8 cellular contexts compared by ENCODE assay signal in the genomic region with DNA sequence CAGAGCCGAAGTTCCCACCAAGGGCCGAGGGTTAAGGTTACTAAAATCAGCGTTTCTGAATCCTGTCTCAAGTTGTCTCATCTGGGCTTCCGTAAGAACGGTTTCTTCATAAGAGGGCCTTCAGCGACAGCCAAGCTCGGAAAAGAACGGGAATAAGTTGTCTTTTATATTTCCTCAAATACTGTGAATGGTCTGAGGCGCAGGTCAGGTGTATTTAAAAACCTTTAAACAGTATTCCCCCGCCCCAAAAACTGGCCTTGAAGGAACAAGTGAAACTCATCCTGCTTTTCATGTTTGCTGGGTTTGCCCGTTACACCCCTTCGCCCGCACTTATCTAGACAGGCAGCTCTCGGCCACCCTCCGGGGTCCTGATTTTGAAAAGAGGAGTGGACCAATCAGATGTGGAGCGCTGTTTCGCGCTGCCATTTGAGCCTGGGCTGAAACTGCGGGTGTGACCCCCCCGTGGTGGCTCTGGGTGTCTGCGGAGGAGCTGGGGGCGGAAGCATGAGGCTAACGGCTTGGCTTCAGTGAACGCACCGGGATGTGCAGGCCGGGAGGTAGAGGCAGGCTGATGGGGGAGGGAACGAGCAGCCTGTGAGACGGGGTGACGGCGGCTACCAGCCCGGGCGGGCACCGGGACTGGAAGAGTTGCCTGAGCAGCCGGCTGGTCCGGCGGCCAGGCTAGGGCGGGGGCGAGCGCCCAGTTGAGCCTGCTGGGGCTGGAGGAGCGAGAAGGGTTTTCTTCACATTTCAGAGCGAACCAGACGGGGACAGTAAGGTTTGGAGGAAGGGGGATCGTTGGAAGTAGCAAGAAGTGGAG. TPM values are rescaled to one million over a fixed set of nuclear protein-coding genes. Genes with fewer than 3 reads are reported as not detected.
A peak's percentile ranks its signal among the peaks of the same experiment; 100 is the strongest.
DNase-seq lines count a peak whose midpoint lies in the region; ATAC-seq and TF ChIP-seq lines count a peak whose summit lies in the region.
"Not testable (repeated sequence)": the region's sequence is repeated elsewhere in the genome, so short reads cannot be mapped to it uniquely, and the experiment has no call there.

ARHGAP11A (plus strand) TSS at position 454 of the 820 bp plus-strand sequence. CDS start 708 bp downstream, outside the sequence.

- DNase-seq in AG08395 (ENCODE audit: low spot score): peak; percentile 47
- not testable (repeated sequence) for DNase-seq in RWPE1 (ENCODE audit: low spot score); esophagus squamous epithelium (lab: John Stamatoyannopoulos, UW)
- peak; percentile 71 for DNase-seq in activated T-helper 9 cell treated with anti-CD3 and anti-CD28 coated beads, Interleukin-2, amount 50 U/mL, for 16 hours (ENCODE audit: low read depth)
- peak; percentile 70 to 74 for DNase-seq in stimulated activated CD4-positive, alpha-beta T cell treated with anti-CD3 and anti-CD28 coated beads, Interleukin-2, amount 100 ng/mL, for 48 hours

- ATAC-seq in GM19025 (IDR thresholded peaks at IDR 0.05; ENCODE audit: low read depth, unreplicated experiment) (peak; percentile 77), HG03060 (IDR thresholded peaks at IDR 0.05; ENCODE audit: low read depth, unreplicated experiment) (peak; percentile 52)

- not testable (repeated sequence) for TF ChIP-seq CTCF in RWPE1 (conservative IDR thresholded peaks at IDR 0.05; ENCODE audit: low read depth); esophagus squamous epithelium (IDR thresholded peaks at IDR 0.05)

- H3K9me3 ChIP-seq in esophagus squamous epithelium; mesodermal cell (ENCODE audit: control insufficient read depth, low read length): not testable (repeated sequence)

- POLR2A ChIA-PET in RWPE1 (lab: Yijun Ruan, JAX; ENCODE audit: low non-redundant PET): interaction anchor here (1.0 kb wide), 1 partner anchor 1989 kb away, joined by 4 read pairs; the partner anchor contains the start of gene ARHGAP11B

- WGBS in esophagus squamous epithelium, 2 donors: 0% methylated on average over 3 to 9 of the region's 43 CpGs
- WGBS in mesodermal cell (ENCODE audit: insufficient coverage in 2 of 2), 2 experiments: 0% methylated on average over 4 to 8 of the region's 43 CpGs

- peaks cover 0 to 17% (median 0%) of the 10 kb centered on the region in 3 donors for H3K4me1 ChIP-seq in esophagus squamous epithelium
- H3K4me1 ChIP-seq in mesodermal cell (ENCODE audit: control insufficient read depth, insufficient read depth, low read length, poor library complexity, severe bottlenecking): not testable (repeated sequence)

- H3K27me3 ChIP-seq in esophagus squamous epithelium: not testable (repeated sequence)

- H3K4me3 ChIP-seq in esophagus squamous epithelium (peak within 1 kb of the TSS; percentile 51 to 70 (median 60)), mesodermal cell (ENCODE audit: extremely low read depth, insufficient read depth, low read length, poor library complexity, severe bottlenecking) (peak within 1 kb of the TSS; percentile 57)

- CTCF ChIA-PET in RWPE1 (lab: Yijun Ruan, JAX): interaction anchor here (0.5 kb wide), 1 partner anchor 463 kb away, joined by 4 read pairs; no protein-coding TSS in a partner anchor

- intact Hi-C loops in esophagus squamous epithelium (cut with DNase I): not testable (repeated sequence)

- H3K36me3 ChIP-seq in esophagus squamous epithelium; mesodermal cell (ENCODE audit: control insufficient read depth, insufficient read depth, low read length): not testable (repeated sequence)

- TF ChIP-seq POLR2A in esophagus squamous epithelium (IDR thresholded peaks at IDR 0.05): peak in 1 of 4 donors; percentile 32

- peak within 1 kb of the TSS; percentile 86 for H3K27ac ChIP-seq in RWPE1
- peak within 1 kb of the TSS; percentile 76 to 84 (median 80) for H3K27ac ChIP-seq in esophagus squamous epithelium
- peak within 1 kb of the TSS; percentile 82 for H3K27ac ChIP-seq in mesodermal cell (ENCODE audit: low read depth, low read length, severe bottlenecking)

RNA-seq across cellular contexts. Expression of gene ARHGAP11A, which starts in this region (rescaled TPM):
- total RNA-seq in esophagus squamous epithelium: 10 to 100 TPM in 2 of 4 donors, 1 to 10 TPM in 2; 4.7 to 17.4 (median 8.1) TPM
- polyA plus RNA-seq in mesodermal cell (2013, experiment 1 of 2): 41.7 TPM
- 51.5 TPM for polyA plus RNA-seq in mesodermal cell (2013, experiment 2 of 2)
